ENCODE assay signal across 8 cellular contexts in the genomic region with DNA sequence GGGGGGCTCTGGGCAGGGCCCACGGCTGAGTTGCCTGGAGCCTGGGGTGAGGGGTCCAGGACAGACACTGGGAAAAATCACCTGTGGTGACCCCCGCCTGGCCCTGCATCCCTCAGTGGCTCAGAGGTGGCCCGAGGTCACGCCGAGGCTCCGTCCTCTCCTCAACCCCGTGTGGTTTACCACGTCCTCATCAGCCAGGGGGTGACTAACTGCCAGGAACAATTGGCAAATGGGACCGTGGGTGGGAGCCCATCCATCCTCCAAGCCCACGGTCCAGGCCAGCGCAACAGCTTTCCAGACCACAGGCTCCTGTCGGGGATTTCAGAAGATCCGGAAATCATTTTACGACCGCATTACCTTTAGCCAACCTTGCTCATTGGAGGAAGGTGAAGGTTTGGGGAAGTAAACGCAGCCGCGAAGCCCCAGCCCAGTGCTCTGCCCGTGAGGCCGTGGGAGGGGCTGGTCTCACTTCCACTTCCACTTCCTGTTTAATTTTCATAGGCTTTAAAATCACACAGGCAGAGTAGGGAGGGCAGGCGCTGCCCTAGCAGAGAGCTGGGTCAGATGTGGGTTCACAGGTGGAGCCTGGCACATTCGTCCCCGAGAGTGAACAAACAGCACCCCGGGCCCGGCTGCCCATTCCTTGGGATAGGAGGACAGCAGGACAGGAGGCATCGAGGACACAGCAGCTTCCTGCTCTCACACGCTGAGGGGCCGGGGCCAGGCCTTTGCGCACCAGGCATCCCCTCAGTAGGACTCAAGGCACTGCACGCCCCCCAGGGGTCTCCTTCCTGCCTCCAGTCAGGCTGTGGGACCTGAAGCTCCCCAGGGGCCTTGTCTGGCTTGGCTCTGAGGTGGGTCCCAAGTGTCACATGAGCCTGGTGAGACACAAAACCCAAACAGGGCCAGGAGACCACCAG. TPM values are rescaled to one million over a fixed set of nuclear protein-coding genes. Genes with fewer than 3 reads are reported as not detected.
DNase-seq lines count a peak whose midpoint lies in the region; ATAC-seq and TF ChIP-seq lines count a peak whose summit lies in the region.

No MANE protein-coding gene starts in this region.

- TF ChIP-seq CTCF in adrenal gland (IDR thresholded peaks at IDR 0.05), result no peak

- no peaks in the 10 kb centered on the region for H3K36me3 ChIP-seq in adrenal gland (replicated peaks in 1 of 2)

- no peaks in the 10 kb centered on the region for H3K9me3 ChIP-seq in adrenal gland (replicated peaks in 1 of 3)

- TF ChIP-seq POLR2A in adrenal gland (IDR thresholded peaks at IDR 0.05), result no peak

- no peak overlapping the region for H3K27ac ChIP-seq in adrenal gland

- H3K27me3 ChIP-seq in adrenal gland, result peaks cover 42% of the 10 kb centered on the region

- DNase-seq in OCI-M1 (lab: John Stamatoyannopoulos, UW) (peak; percentile 70), adrenal gland (peak in 6 of 7 donors; percentile 14 to 63 (median 40)), NCI-H1694 treated with DMSO at 0.1 percent for 48 hours (lab: John Stamatoyannopoulos, UW) (no peak), glomerular visceral epithelial cell (ENCODE audit: extremely low spot score) (no peak), NCI-H187 (lab: John Stamatoyannopoulos, UW) (no peak)
- DNase-seq in stimulated activated CD4-positive, alpha-beta T cell treated with anti-CD3 and anti-CD28 coated beads, Interleukin-12 subunit alpha, Interleukin-12 subunit beta, amount 100 ng/mL, for 4 hours, result peak; percentile 31

- WGBS in adrenal gland, 4 donors, result 65 to 73% (median 71%) methylated on average over 11 to 30 of the region's 30 CpGs

- H3K4me1 ChIP-seq in adrenal gland (replicated peaks in 1 of 2), result no peaks in the 10 kb centered on the region

- H3K4me3 ChIP-seq in adrenal gland, result no peak overlapping the region

- ATAC-seq in GM18867 (IDR thresholded peaks at IDR 0.05; ENCODE audit: unreplicated experiment) (peak; percentile 92), HG02885 (IDR thresholded peaks at IDR 0.05; ENCODE audit: poor library complexity, unreplicated experiment) (peak; percentile 95)

- intact Hi-C loops in adrenal gland (cut with DNase I), result no loop called here

RNA-seq across cellular contexts. Expression of a gene that starts 19.8 kb away (rescaled TPM):
- 1 to 10 TPM; 1.4 to 5.5 (median 2.5) TPM for total RNA-seq in adrenal gland
- under 1 TPM; 0.88 to 0.94 (median 0.90) TPM for polyA plus RNA-seq in adrenal gland

Comparison
In these comparisons a context has a peak if more than half of its experiments do, and no peak if none do; other contexts are left out.
1. DNase-seq: peak in OCI-M1 (single experiment), adrenal gland (6 of 7) and stimulated activated CD4-positive, alpha-beta T cell treated with anti-CD3 and anti-CD28 coated beads, Interleukin-12 subunit alpha, Interleukin-12 subunit beta, amount 100 ng/mL, for 4 hours (single experiment); none in NCI-H1694 treated with DMSO at 0.1 percent for 48 hours (single experiment), glomerular visceral epithelial cell (single experiment) and NCI-H187 (0 of 2).